In genomic region chr2:134988994-134989605, GRCh38 we compare ENCODE assay signal across 8 cellular contexts. TPM values are rescaled to one million over a fixed set of nuclear protein-coding genes. Genes with fewer than 3 reads are reported as not detected.
DNase-seq lines count a peak whose midpoint lies in the region; ATAC-seq and TF ChIP-seq lines count a peak whose summit lies in the region.

No MANE protein-coding gene starts in this region.

- POLR2A ChIA-PET in AG04450 (lab: Yijun Ruan, JAX) = interaction anchor here (0.5 kb wide), 1 partner anchor 11 kb away, joined by 3 read pairs; no protein-coding TSS in a partner anchor

- no peak for ATAC-seq in GM19452 (IDR thresholded peaks at IDR 0.05; ENCODE audit: unreplicated experiment)
- no peak for ATAC-seq in GM21367 (IDR thresholded peaks at IDR 0.05; ENCODE audit: unreplicated experiment)

- no peak overlapping the region for H3K4me2 ChIP-seq in GM23248 (ENCODE audit: unreplicated experiment)

- peak; percentile 3 for DNase-seq in AG04450 (ENCODE audit: low read depth, low spot score)
- DNase-seq in GM23248 = peak; percentile 53
- DNase-seq in NOMO-1 treated with DMSO at 0.1 percent for 48 hours (lab: John Stamatoyannopoulos, UW; ENCODE audit: unreplicated experiment) = peak; percentile 31
- DNase-seq in epithelial cell of esophagus (ENCODE audit: low read depth) = peak; percentile 49
- DNase-seq in pons (ENCODE audit: low spot score) = peak; percentile 41
- DNase-seq in anterior cingulate cortex (lab: John Stamatoyannopoulos, UW) = no peak

- H3K27ac ChIP-seq in AG04450 (ENCODE audit: low read depth, low read length) (no peak overlapping the region), GM23248 (no peak overlapping the region)

- no peaks in the 10 kb centered on the region for H3K79me2 ChIP-seq in GM23248 (ENCODE audit: insufficient read depth)

- H3K9me2 ChIP-seq in GM23248 (ENCODE audit: insufficient read depth) = no peaks in the 10 kb centered on the region

- no peak overlapping the region for H2AFZ ChIP-seq in GM23248

- in situ Hi-C loops in GM23248 (cut with MboI) = no loop called here

- no peak overlapping the region for H3K9ac ChIP-seq in GM23248

- H3F3A ChIP-seq in GM23248 (ENCODE audit: insufficient read depth) = no peaks in the 10 kb centered on the region

- H3K27me3 ChIP-seq in AG04450 (ENCODE audit: control insufficient read depth, insufficient read depth, low read length) (peaks cover 12% of the 10 kb centered on the region), GM23248 (replicated peaks; ENCODE audit: insufficient read depth) (peaks cover 14% of the 10 kb centered on the region)

- no peaks in the 10 kb centered on the region for H3K4me1 ChIP-seq in GM23248 (ENCODE audit: insufficient read depth)

- 23 to 32% methylated on average over 3 of the region's 3 CpGs for WGBS in GM23248 (ENCODE audit: low coverage in 1 of 2, low lambda C conversion rate in 2 of 2, missing lambda C conversion rate in 2 of 2), 2 experiments

- H3K9me3 ChIP-seq in AG04450 (ENCODE audit: control insufficient read depth, insufficient read depth, low read length) (no peaks in the 10 kb centered on the region; the same call in 1 of the 2 replicates), GM23248 (ENCODE audit: low read depth) (no peaks in the 10 kb centered on the region)

- H3K4me3 ChIP-seq in AG04450 (ENCODE audit: low read depth, low read length) = no peak overlapping the region
- H3K4me3 ChIP-seq in GM23248 = no peak overlapping the region
- no peak overlapping the region for H3K4me3 ChIP-seq in epithelial cell of esophagus (ENCODE audit: low read length)

- CTCF ChIA-PET in AG04450 (lab: Charles Lee) = interaction anchor here (0.5 to 4.4 kb wide), 26 partner anchors 11 to 1094 kb away, joined by 3 to 57 read pairs (median 4); no protein-coding TSS in a partner anchor

- H3K36me3 ChIP-seq in GM23248 (ENCODE audit: low read depth) = no peaks in the 10 kb centered on the region

- TF ChIP-seq CTCF in AG04450 (IDR thresholded peaks at IDR 0.05; ENCODE audit: low read depth, low read length) (peak; percentile 54), epithelial cell of esophagus (IDR thresholded peaks at IDR 0.05; ENCODE audit: insufficient read depth, low read depth, low read length, missing control alignments) (peak; percentile 29)

- H4K20me1 ChIP-seq in GM23248 (ENCODE audit: insufficient read depth) = no peaks in the 10 kb centered on the region

RNA-seq across cellular contexts. Expression of gene MAP3K19, which starts 58.1 kb away (rescaled TPM):
- polyA plus RNA-seq in AG04450 (2011; rRNA removed) (not detected in 2 replicates), GM23248 (2016; fragmentation: Nextera tagmentation; extraction: Ambion mirVana) (not detected in 2 replicates)
- polyA minus RNA-seq in AG04450 (2011; rRNA and poly(A)+ RNA removed) = not detected in 2 replicates
- total RNA-seq in GM23248 (2014; rRNA removed; shearing (Covaris generic)) = not detected in 2 replicates

Comparison
In these comparisons a context has a peak if more than half of its experiments do, and no peak if none do; other contexts are left out.
1. DNase-seq: peak in AG04450 (single experiment), GM23248 (single experiment), NOMO-1 treated with DMSO at 0.1 percent for 48 hours (single experiment), epithelial cell of esophagus (single experiment) and pons (single experiment); none in anterior cingulate cortex (0 of 58).